8 cellular contexts compared by ENCODE assay signal in genomic region chr10:1109795-1110673, GRCh38. TPM values are rescaled to one million over a fixed set of nuclear protein-coding genes. Genes with fewer than 3 reads are reported as not detected.
DNase-seq lines count a peak whose midpoint lies in the region; ATAC-seq and TF ChIP-seq lines count a peak whose summit lies in the region.

No MANE protein-coding gene starts in this region.

- in situ Hi-C loops in ACHN (cut with HindIII; ENCODE audit: low pct_ligation_motif_present, low pct_unique_long_range_greater_than_20kb, low sequenced_read_pairs) (no loop called here), GM13976 (cut with MboI; ENCODE audit: low sequenced_read_pairs, unreplicated experiment) (no loop called here)

- DNase-seq in ACHN, result peak; percentile 78
- DNase-seq in GM13976 (ENCODE audit: low spot score), result peak; percentile 84
- peak; percentile 47 for DNase-seq in NOMO-1 treated with dmso at 0.1 percent for 144 hours (lab: John Stamatoyannopoulos, UW; ENCODE audit: unreplicated experiment)
- peak; percentile 73 for DNase-seq in activated CD8-positive, alpha-beta memory T cell treated with anti-CD3 and anti-CD28 coated beads, Interleukin-2, amount 50 U/mL, for 4 hours
- DNase-seq in esophagus squamous epithelium (lab: John Stamatoyannopoulos, UW), result no peak
- peak; percentile 66 for DNase-seq in neural crest cell (ENCODE audit: low read depth, low spot score)
- DNase-seq in superior temporal gyrus (ENCODE audit: extremely low spot score), result peak; percentile 78

- peaks cover 15% of the 10 kb centered on the region for H3K36me3 Mint-ChIP-seq in neural crest cell (ENCODE audit: low read depth)

- no peak for TF ChIP-seq POLR2A in esophagus squamous epithelium (IDR thresholded peaks at IDR 0.05)

- no peaks in the 10 kb centered on the region for H3K27me3 Mint-ChIP-seq in neural crest cell (ENCODE audit: low read depth)

- ATAC-seq in HG02981 (IDR thresholded peaks at IDR 0.05; ENCODE audit: unreplicated experiment), result peak; percentile 84

- H3K4me3 Mint-ChIP-seq in neural crest cell, result no peak overlapping the region

- intact Hi-C loops in esophagus squamous epithelium (cut with DNase I), result no loop called here

- peak overlapping the region in 1 of 4 donors; percentile 27 for H3K4me3 ChIP-seq in esophagus squamous epithelium

- peak overlapping the region; percentile 29 for H3K27ac Mint-ChIP-seq in neural crest cell (ENCODE audit: unreplicated experiment)

- TF ChIP-seq CTCF in GM13976 (IDR thresholded peaks at IDR 0.05; ENCODE audit: borderline replicate concordance, control extremely low read depth, extremely low read depth, insufficient read depth, missing control alignments) (peak; percentile 12), esophagus squamous epithelium (IDR thresholded peaks at IDR 0.05) (peak; percentile 39 to 84 (median 65)), neural crest cell (conservative IDR thresholded peaks at IDR 0.05) (peak; percentile 83)

- H3K27ac ChIP-seq in esophagus squamous epithelium, result peak overlapping the region; percentile 59 to 81 (median 74)

- WGBS in esophagus squamous epithelium, 2 donors, result 54 to 58% methylated on average over 28 to 31 of the region's 32 CpGs

- H3K9me3 Mint-ChIP-seq in neural crest cell, result no peaks in the 10 kb centered on the region

- H3K4me1 ChIP-seq in esophagus squamous epithelium, result peaks cover 0 to 13% (median 11%) of the 10 kb centered on the region in 3 donors

- H3K4me1 Mint-ChIP-seq in neural crest cell, result peaks cover 7% of the 10 kb centered on the region

- no peaks in the 10 kb centered on the region for H3K27me3 ChIP-seq in esophagus squamous epithelium

- H3K9me3 ChIP-seq in esophagus squamous epithelium, result no peaks in the 10 kb centered on the region

- peaks cover 20 to 100% (median 24%) of the 10 kb centered on the region in 3 donors for H3K36me3 ChIP-seq in esophagus squamous epithelium

RNA-seq across cellular contexts. Expression of gene WDR37, which starts 53.8 kb away (rescaled TPM):
- total RNA-seq in esophagus squamous epithelium, result 10 to 100 TPM in 2 of 4 donors, 1 to 10 TPM in 2; 7.5 to 17.2 (median 11.3) TPM
- total RNA-seq in neural crest cell, result 19.3 and 19.5 TPM in 2 replicates

Comparison
In these comparisons a context has a peak if more than half of its experiments do, and no peak if none do; other contexts are left out.
1. CTCF ChIP-seq: peak in every context shown above with its lines; median percentile 83 in neural crest cell; 65 in esophagus squamous epithelium; 12 in GM13976.